20 cellular contexts compared by ENCODE assay signal in genomic region chr1:15262711-15263110, GRCh38. TPM values are rescaled to one million over a fixed set of nuclear protein-coding genes. Genes with fewer than 3 reads are reported as not detected.
DNase-seq lines count a peak whose midpoint lies in the region; ATAC-seq and TF ChIP-seq lines count a peak whose summit lies in the region.
"Had no signal": no experiment of that assay in that cellular context is flagged by ENCODE, and none has a peak within 500 bp of the region (broad histone marks: within the 10 kb centered on the region; RNA-seq: fewer than 3 reads in every experiment).

No MANE protein-coding gene starts in this region.

- no peaks in the 10 kb centered on the region for H3K79me2 ChIP-seq in Karpas-422 (ENCODE audit: low read length)

- H4K20me1 ChIP-seq in Karpas-422 (ENCODE audit: insufficient read depth, low read depth, low read length), result no peaks in the 10 kb centered on the region
- H4K20me1 ChIP-seq: BLaER1 had no signal

- H3K27ac ChIP-seq in right atrium auricular region (no peak overlapping the region), esophagus muscularis mucosa (replicated peaks in 1 of 4) (no peak overlapping the region), muscle layer of duodenum (ENCODE audit: low read length) (peak overlapping the region; percentile 11), upper lobe of right lung (peak overlapping the region; percentile 70), Karpas-422 (ENCODE audit: low read length) (no peak overlapping the region)
- H3K27ac ChIP-seq: 22Rv1, BLaER1, GM23248 had no signal

- ATAC-seq in left cardiac atrium, result no peak
- no peak for ATAC-seq in upper lobe of right lung
- no peak for ATAC-seq in GM21447 (IDR thresholded peaks at IDR 0.05; ENCODE audit: unreplicated experiment)
- ATAC-seq: CD8-positive, alpha-beta T cell had no signal

- DNase-seq in right atrium auricular region (ENCODE audit: low spot score) (peak; percentile 53), left cardiac atrium (no peak), esophagus muscularis mucosa (ENCODE audit: extremely low spot score) (peak; percentile 53), upper lobe of right lung (no peak), GM10266 (ENCODE audit: extremely low spot score) (no peak), Karpas-422 (no peak)
- DNase-seq: Caco-2; CD4-positive, CD25-positive, alpha-beta regulatory T cell; CD8-positive, alpha-beta T cell; DMS79; EL; GDM1; GM23248; H7; HCEC 1CT had no signal

- TF ChIP-seq EP300 in esophagus muscularis mucosa (IDR thresholded peaks at IDR 0.05), result no peak

- H3K9me2 ChIP-seq in Karpas-422 (replicated peaks; ENCODE audit: insufficient read depth, low read length), result no peaks in the 10 kb centered on the region

- H3K9ac ChIP-seq in Karpas-422 (ENCODE audit: low read length), result no peak overlapping the region
- H3K9ac ChIP-seq: BLaER1, GM23248 had no signal

- H3K4me1 ChIP-seq in right atrium auricular region, result peaks cover 0 to 22% of the 10 kb centered on the region in 2 donors
- H3K4me1 ChIP-seq in esophagus muscularis mucosa, result peaks cover 17 to 43% (median 33%) of the 10 kb centered on the region in 4 donors
- H3K4me1 ChIP-seq in muscle layer of duodenum (ENCODE audit: control insufficient read depth in 1 of 2, insufficient read depth in 2 of 2, low read length in 2 of 2), result peaks cover 0 to 9% of the 10 kb centered on the region in 2 donors
- peaks cover 45% of the 10 kb centered on the region for H3K4me1 ChIP-seq in upper lobe of right lung
- H3K4me1 ChIP-seq in Karpas-422 (ENCODE audit: low read length), result no peaks in the 10 kb centered on the region
- H3K4me1 ChIP-seq: Caco-2 had no signal

- 87% methylated on average over 5 of the region's 5 CpGs for WGBS in esophagus muscularis mucosa

- H3K27me3 ChIP-seq in right atrium auricular region (no peaks in the 10 kb centered on the region), esophagus muscularis mucosa (no peaks in the 10 kb centered on the region), muscle layer of duodenum (ENCODE audit: low read depth, low read length) (no peaks in the 10 kb centered on the region), upper lobe of right lung (no peaks in the 10 kb centered on the region), Karpas-422 (ENCODE audit: low read length) (no peaks in the 10 kb centered on the region)
- H3K27me3 ChIP-seq: BLaER1 had no signal

- H3K9me3 ChIP-seq in right atrium auricular region (peaks cover 0 to 8% of the 10 kb centered on the region in 2 donors), esophagus muscularis mucosa (no peaks in the 10 kb centered on the region), muscle layer of duodenum (ENCODE audit: control insufficient read depth in 1 of 2, low read length in 2 of 2) (no peaks in the 10 kb centered on the region), upper lobe of right lung (no peaks in the 10 kb centered on the region), Karpas-422 (ENCODE audit: low read length) (peaks cover 7% of the 10 kb centered on the region; the same call in 1 of the 2 replicates)
- H3K9me3 ChIP-seq: Caco-2 had no signal

- TF ChIP-seq CTCF in right atrium auricular region (IDR thresholded peaks at IDR 0.05), result no peak
- TF ChIP-seq CTCF in esophagus muscularis mucosa (IDR thresholded peaks at IDR 0.05), result no peak
- no peak for TF ChIP-seq CTCF in upper lobe of right lung (IDR thresholded peaks at IDR 0.05)
- no peak for TF ChIP-seq CTCF in GM10266 (IDR thresholded peaks at IDR 0.05; ENCODE audit: control insufficient read depth, insufficient read depth, low read depth, missing control alignments)

- intact Hi-C loops in left cardiac atrium (cut with DNase I) (no loop called here), esophagus muscularis mucosa (cut with DNase I) (no loop called here), upper lobe of right lung (cut with DNase I) (no loop called here)

- no peak overlapping the region for H2AFZ ChIP-seq in Karpas-422 (ENCODE audit: low read length)
- H2AFZ ChIP-seq: GM23248 had no signal

- no peak overlapping the region for H3K4me2 ChIP-seq in Karpas-422 (ENCODE audit: low read depth, low read length, poor library complexity, severe bottlenecking)

- H3K36me3 ChIP-seq in right atrium auricular region (no peaks in the 10 kb centered on the region), esophagus muscularis mucosa (no peaks in the 10 kb centered on the region), muscle layer of duodenum (ENCODE audit: control insufficient read depth in 1 of 2, insufficient read depth in 2 of 2, low read length in 2 of 2) (no peaks in the 10 kb centered on the region), upper lobe of right lung (no peaks in the 10 kb centered on the region), Karpas-422 (ENCODE audit: insufficient read depth, low read length) (no peaks in the 10 kb centered on the region)
- H3K36me3 ChIP-seq: BLaER1 had no signal

- H3K4me3 ChIP-seq in right atrium auricular region (no peak overlapping the region), esophagus muscularis mucosa (no peak overlapping the region), muscle layer of duodenum (ENCODE audit: low read depth in 1 of 2, low read length in 2 of 2) (no peak overlapping the region), upper lobe of right lung (no peak overlapping the region), Karpas-422 (ENCODE audit: low read length) (no peak overlapping the region)
- H3K4me3 ChIP-seq: BLaER1, GM23248 had no signal

- TF ChIP-seq POLR2A in esophagus muscularis mucosa (IDR thresholded peaks at IDR 0.05; ENCODE audit: low read depth), result no peak

RNA-seq across cellular contexts. Expression of gene FHAD1, which starts 15.7 kb away (rescaled TPM):
- total RNA-seq in right atrium auricular region (not detected), left cardiac atrium (under 1 TPM in 1 of 2 donors, not detected in 1; 0.47 TPM), esophagus muscularis mucosa (under 1 TPM in 3 of 4 donors, not detected in 1; under 0.01 to 0.26 (median 0.06) TPM), upper lobe of right lung (2.4 TPM)
- total RNA-seq in Karpas-422 (2014; rRNA removed; shearing (Covaris generic); ENCODE audit: low replicate concordance), result 0.45 and 1.2 TPM in 2 replicates
- total RNA-seq: B cell; CD4-positive, CD25-positive, alpha-beta regulatory T cell; CD8-positive, alpha-beta T cell; GM23248 had no signal

Comparison
In these comparisons a context has a peak if more than half of its experiments do, and no peak if none do; other contexts are left out.
1. DNase-seq: peak in right atrium auricular region (single experiment) and esophagus muscularis mucosa (single experiment); none in left cardiac atrium (single experiment), upper lobe of right lung (single experiment), GM10266 (single experiment) and Karpas-422 (single experiment).
2. H3K27ac ChIP-seq: peak in muscle layer of duodenum (single experiment) and upper lobe of right lung (single experiment); none in right atrium auricular region (0 of 2), esophagus muscularis mucosa (0 of 4) and Karpas-422 (single experiment).